In the genomic region with DNA sequence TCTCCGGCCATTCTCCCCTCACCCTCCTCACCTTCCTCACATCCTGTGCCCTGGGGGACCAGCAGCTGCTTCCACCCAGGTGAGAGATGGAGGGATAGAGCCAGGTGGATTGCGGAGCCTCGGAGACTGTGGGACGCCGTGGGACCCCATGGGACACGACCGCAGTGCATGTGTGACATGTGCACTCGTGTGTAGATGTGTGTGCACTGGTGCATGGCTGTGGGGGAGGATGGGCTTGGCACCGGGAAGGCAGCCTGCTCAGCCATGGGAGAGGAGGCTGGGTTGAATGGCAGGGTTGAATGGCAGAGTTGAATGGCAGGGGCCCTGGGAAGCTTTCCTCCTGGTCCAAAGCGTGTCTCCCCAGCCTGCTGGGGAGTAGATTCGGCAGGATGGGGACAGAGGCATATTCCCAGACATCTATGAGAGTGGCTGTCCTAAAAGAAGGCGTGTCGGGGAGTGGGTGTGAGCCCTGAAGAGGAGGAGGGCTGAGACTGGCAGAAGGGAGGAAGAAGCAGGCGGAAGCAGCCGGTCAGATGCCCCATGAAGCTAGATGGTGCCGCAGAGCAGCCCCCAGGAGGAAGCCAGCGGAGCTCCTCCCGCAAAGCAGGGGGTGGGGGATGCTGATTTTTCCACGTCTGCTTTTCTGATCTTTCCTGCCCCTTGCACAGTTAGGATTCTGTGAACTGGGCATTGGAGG, we compare ENCODE assay signal across 9 cellular contexts. TPM values are rescaled to one million over a fixed set of nuclear protein-coding genes. Genes with fewer than 3 reads are reported as not detected.
DNase-seq lines count a peak whose midpoint lies in the region; ATAC-seq and TF ChIP-seq lines count a peak whose summit lies in the region.
"Had no signal": no experiment of that assay in that cellular context is flagged by ENCODE, and none has a peak within 500 bp of the region (broad histone marks: within the 10 kb centered on the region; RNA-seq: fewer than 3 reads in every experiment).

No MANE protein-coding gene starts in this region.

- H3K36me3 ChIP-seq in aorta (ENCODE audit: control insufficient read depth in 1 of 2, insufficient read depth in 2 of 2, low read length in 1 of 2), result no peaks in the 10 kb centered on the region

- intact Hi-C loops in dorsolateral prefrontal cortex (cut with DNase I) (no loop called here), aorta (cut with DNase I) (no loop called here)

- H3K4me1 ChIP-seq in aorta (ENCODE audit: control insufficient read depth in 1 of 2, insufficient read depth in 2 of 2, low read length in 2 of 2), result no peaks in the 10 kb centered on the region

- H3K9me3 ChIP-seq in aorta (ENCODE audit: control insufficient read depth, low read length), result no peaks in the 10 kb centered on the region

- H3K27me3 ChIP-seq in dorsolateral prefrontal cortex, result peaks cover 0 to 26% (median 0%) of the 10 kb centered on the region in 45 donors
- H3K27me3 ChIP-seq in aorta (ENCODE audit: control insufficient read depth in 1 of 2, insufficient read depth in 2 of 2, low read length in 1 of 2), result no peaks in the 10 kb centered on the region

- H3K4me3 ChIP-seq in dorsolateral prefrontal cortex (peak overlapping the region in 56 of 59 donors; percentile 7 to 63 (median 43)), aorta (ENCODE audit: low read length in 2 of 2) (no peak overlapping the region)

- DNase-seq in DMS79 treated with DMSO at 0.1 percent for 48 hours (lab: John Stamatoyannopoulos, UW), result peak; percentile 28
- DNase-seq in DMS79 (lab: John Stamatoyannopoulos, UW), result no peak
- DNase-seq in activated CD4-positive, CD25-positive, alpha-beta regulatory T cell (lab: John Stamatoyannopoulos, UW), result peak in 3 of 4 experiments; percentile 24 to 61 (median 50)
- no peak for DNase-seq in dorsolateral prefrontal cortex
- peak; percentile 58 for DNase-seq in pons (ENCODE audit: low spot score)
- peak in 1 of 2 donors; percentile 86 for DNase-seq in aorta
- DNase-seq in NCI-H2029 (lab: John Stamatoyannopoulos, UW), result no peak

- ATAC-seq in aorta (ENCODE audit: low FRiP score), result peak; percentile 38
- ATAC-seq in GM19035 (IDR thresholded peaks at IDR 0.05; ENCODE audit: unreplicated experiment), result no peak

- TF ChIP-seq CTCF in dorsolateral prefrontal cortex (IDR thresholded peaks at IDR 0.05 in 54 of 56, conservative IDR thresholded peaks at IDR 0.05 in 2 of 56; ENCODE audit: low read depth in 1 of 56, partially characterized antibody in 56 of 56), result no peak

- H3K27ac ChIP-seq in dorsolateral prefrontal cortex, result peak overlapping the region in 45 of 59 donors; percentile 8 to 80 (median 55)
- H3K27ac ChIP-seq in aorta (ENCODE audit: low read depth in 1 of 2, low read length in 2 of 2), result no peak overlapping the region
- H3K27ac ChIP-seq: 22Rv1 had no signal

- 59 to 70% methylated on average over 19 of the region's 19 CpGs for WGBS in aorta, 2 donors

RNA-seq across cellular contexts. Expression of gene GIMAP8, which starts 0.8 kb away (rescaled TPM):
- total RNA-seq in dorsolateral prefrontal cortex (10 to 100 TPM in 1 of 120 experiments, 1 to 10 TPM in 119; 1.6 to 10.3 (median 3.5) TPM), aorta (10 to 100 TPM; 20.0 to 41.4 TPM)
- 1 to 10 TPM; 1.6 to 6.6 TPM for polyA plus RNA-seq in aorta

Comparison
In these comparisons a context has a peak if more than half of its experiments do, and no peak if none do; other contexts are left out.
1. DNase-seq: peak in DMS79 treated with DMSO at 0.1 percent for 48 hours (single experiment), activated CD4-positive, CD25-positive, alpha-beta regulatory T cell (3 of 4) and pons (single experiment); none in DMS79 (single experiment), dorsolateral prefrontal cortex (0 of 10) and NCI-H2029 (single experiment).
2. H3K27ac ChIP-seq: peak in dorsolateral prefrontal cortex (45 of 59); none in aorta (0 of 2).
3. H3K4me3 ChIP-seq: peak in dorsolateral prefrontal cortex (56 of 59); none in aorta (0 of 2).